ENCODE assay signal across 1 cellular context in genomic region chr1:41540886-41541591, GRCh38.
A peak's percentile ranks its signal among the peaks of the same experiment; 100 is the strongest.
TF ChIP-seq lines count a peak whose summit lies in the region.

No MANE protein-coding gene starts in this region.

TF ChIP-seq in HEK293, 187 proteins besides CTCF, POLR2A, EP300 and RAD21 (continued from another document):
- no peak for TF ChIP-seq ZBTB1 (tag by site-specific recombination; IDR thresholded peaks at IDR 0.05)
- TF ChIP-seq ZNF624 (tag by site-specific recombination; IDR thresholded peaks at IDR 0.05), result no peak
- TF ChIP-seq KLF9 (tag by site-specific recombination; IDR thresholded peaks at IDR 0.05; ENCODE audit: low read depth), result 0 out of 2 replicates have a peak, but pooled peaks have one; percentile 23
- no peak for TF ChIP-seq SP3 (tag by site-specific recombination; IDR thresholded peaks at IDR 0.05)
- peak; percentile 48 for TF ChIP-seq ZFHX2 (tag by site-specific recombination; conservative IDR thresholded peaks at IDR 0.05)
- TF ChIP-seq ZNF518A (tag by site-specific recombination; conservative IDR thresholded peaks at IDR 0.05; ENCODE audit: low read depth), result no peak
- TF ChIP-seq ZNF473 (tag by site-specific recombination; IDR thresholded peaks at IDR 0.05), result no peak
- no peak for TF ChIP-seq ZSCAN30 (tag by site-specific recombination; IDR thresholded peaks at IDR 0.05)
- TF ChIP-seq ZNF155 (tag by site-specific recombination; IDR thresholded peaks at IDR 0.05), result no peak
